8 cellular contexts compared by ENCODE assay signal in genomic region chr10:110859947-110860376, GRCh38. TPM values are rescaled to one million over a fixed set of nuclear protein-coding genes. Genes with fewer than 3 reads are reported as not detected.
DNase-seq lines count a peak whose midpoint lies in the region; ATAC-seq and TF ChIP-seq lines count a peak whose summit lies in the region.

No MANE protein-coding gene starts in this region.

- no peak for TF ChIP-seq CTCF in Calu3 (IDR thresholded peaks at IDR 0.05; ENCODE audit: unreplicated experiment)

- peak overlapping the region in 2 of 3 donors; percentile 3 to 72 for H3K4me3 Mint-ChIP-seq in T-cell
- peak overlapping the region; percentile 43 for H3K4me3 Mint-ChIP-seq in stimulated activated naive CD8-positive, alpha-beta T cell treated with anti-CD3 and anti-CD28 coated beads, Interleukin-15, Interleukin-2, amounts not matched to agents 100 ng/mL and 50 ng/mL, for 24 hours
- no peak overlapping the region for H3K4me3 Mint-ChIP-seq in Calu3 (ENCODE audit: low read depth, unreplicated experiment)

- intact Hi-C loops in Right ventricle myocardium superior (cut with DNase I) (no loop called here), Calu3 (cut with micrococcal nuclease; ENCODE audit: unreplicated experiment) (no loop called here)

- H3K27ac Mint-ChIP-seq in T-cell (peak overlapping the region; percentile 96), Calu3 (ENCODE audit: unreplicated experiment) (no peak overlapping the region)
- peak overlapping the region; percentile 95 for H3K27ac Mint-ChIP-seq in stimulated activated naive CD8-positive, alpha-beta T cell treated with anti-CD3 and anti-CD28 coated beads, Interleukin-15, Interleukin-2, amounts not matched to agents 100 ng/mL and 50 ng/mL, for 24 hours

- POLR2A ChIA-PET in T-cell (lab: Charles Lee): interaction anchor here (0.6 to 3.2 kb wide), 7 partner anchors 8 to 22 kb away, joined by 3 to 20 read pairs (median 4); partner anchors contain the start of gene PDCD4 (in 1 of the 2)

- H3K4me1 Mint-ChIP-seq in T-cell (peaks cover 87 to 92% (median 91%) of the 10 kb centered on the region in 3 donors), Calu3 (ENCODE audit: low read depth, unreplicated experiment) (peaks cover 15% of the 10 kb centered on the region)
- H3K4me1 Mint-ChIP-seq in stimulated activated naive CD8-positive, alpha-beta T cell treated with anti-CD3 and anti-CD28 coated beads, Interleukin-15, Interleukin-2, amounts not matched to agents 100 ng/mL and 50 ng/mL, for 24 hours (ENCODE audit: low read depth): peaks cover 84% of the 10 kb centered on the region

- ATAC-seq in T-cell (replicated peaks in 1 of 4) (no peak), Right ventricle myocardium superior (ENCODE audit: poor library complexity) (peak; percentile 51), GM21576 (IDR thresholded peaks at IDR 0.05; ENCODE audit: unreplicated experiment) (no peak)

- H3K36me3 Mint-ChIP-seq in T-cell (no peaks in the 10 kb centered on the region), Calu3 (ENCODE audit: insufficient read depth, unreplicated experiment) (no peaks in the 10 kb centered on the region)
- H3K36me3 Mint-ChIP-seq in stimulated activated naive CD8-positive, alpha-beta T cell treated with anti-CD3 and anti-CD28 coated beads, Interleukin-15, Interleukin-2, amounts not matched to agents 100 ng/mL and 50 ng/mL, for 24 hours (ENCODE audit: low read depth): no peaks in the 10 kb centered on the region

- CTCF ChIA-PET in T-cell (lab: Charles Lee): interaction anchor here (0.7 to 1.0 kb wide), 4 partner anchors 8 to 34 kb away, joined by 3 to 5 read pairs (median 3); partner anchors contain the start of gene PDCD4 (in 1 of the 2)
- CTCF ChIA-PET in Calu3 (lab: Charles Lee): interaction anchor here (0.6 kb wide), 1 partner anchor 58 kb away, joined by 4 read pairs; no protein-coding TSS in a partner anchor

- H3K9me3 Mint-ChIP-seq in T-cell (no peaks in the 10 kb centered on the region), Calu3 (ENCODE audit: low read depth, unreplicated experiment) (peaks cover 2% of the 10 kb centered on the region)
- no peaks in the 10 kb centered on the region for H3K9me3 Mint-ChIP-seq in stimulated activated naive CD8-positive, alpha-beta T cell treated with anti-CD3 and anti-CD28 coated beads, Interleukin-15, Interleukin-2, amounts not matched to agents 100 ng/mL and 50 ng/mL, for 24 hours

- no TSS peak for BruUV-seq in Calu3 (replicated peaks; lab: Mats Ljungman, UMichigan)

- H3K27me3 Mint-ChIP-seq in T-cell (no peaks in the 10 kb centered on the region), Calu3 (ENCODE audit: unreplicated experiment) (no peaks in the 10 kb centered on the region)
- H3K27me3 Mint-ChIP-seq in stimulated activated naive CD8-positive, alpha-beta T cell treated with anti-CD3 and anti-CD28 coated beads, Interleukin-15, Interleukin-2, amounts not matched to agents 100 ng/mL and 50 ng/mL, for 24 hours: no peaks in the 10 kb centered on the region

- DNase-seq in H4 (ENCODE audit: low spot score) (peak; percentile 46), T-cell (no peak), Right ventricle myocardium superior (no peak), ureter (ENCODE audit: low spot score) (no peak), Calu3 (no peak), GM19240 (ENCODE audit: insufficient read length, low spot score) (no peak)

RNA-seq across cellular contexts. Expression of gene PDCD4, which starts 11.8 kb away (rescaled TPM):
- total RNA-seq in H4 (2014; rRNA removed; shearing (Covaris generic)): 32.6 and 36.8 TPM in 2 replicates
- total RNA-seq in T-cell (100 to 1,000 TPM; 239 to 335 (median 309) TPM), Right ventricle myocardium superior (90.0 TPM), ureter (114 TPM), Calu3 (2022) (17.8 and 26.1 TPM in 2 replicates)

RNA-seq across cellular contexts. Expression of gene BBIP1, which starts 59.0 kb away (rescaled TPM):
- total RNA-seq in H4 (2014; rRNA removed; shearing (Covaris generic)): 21.5 and 43.3 TPM in 2 replicates
- 10 to 100 TPM; 28.6 to 36.6 (median 32.0) TPM for total RNA-seq in T-cell
- total RNA-seq in Right ventricle myocardium superior: 16.0 TPM
- total RNA-seq in ureter: 42.4 TPM
- total RNA-seq in Calu3 (2022): 14.8 and 15.8 TPM in 2 replicates

RNA-seq across cellular contexts. Expression of gene SHOC2, which starts 59.4 kb away (rescaled TPM):
- 20.8 and 29.0 TPM in 2 replicates for total RNA-seq in H4 (2014; rRNA removed; shearing (Covaris generic))
- 10 to 100 TPM; 53.3 to 65.1 (median 54.0) TPM for total RNA-seq in T-cell
- total RNA-seq in Right ventricle myocardium superior: 40.8 TPM
- 68.3 TPM for total RNA-seq in ureter
- 29.9 and 33.5 TPM in 2 replicates for total RNA-seq in Calu3 (2022)
